Comparison of ENCODE assay signal across 9 cellular contexts in the genomic region with DNA sequence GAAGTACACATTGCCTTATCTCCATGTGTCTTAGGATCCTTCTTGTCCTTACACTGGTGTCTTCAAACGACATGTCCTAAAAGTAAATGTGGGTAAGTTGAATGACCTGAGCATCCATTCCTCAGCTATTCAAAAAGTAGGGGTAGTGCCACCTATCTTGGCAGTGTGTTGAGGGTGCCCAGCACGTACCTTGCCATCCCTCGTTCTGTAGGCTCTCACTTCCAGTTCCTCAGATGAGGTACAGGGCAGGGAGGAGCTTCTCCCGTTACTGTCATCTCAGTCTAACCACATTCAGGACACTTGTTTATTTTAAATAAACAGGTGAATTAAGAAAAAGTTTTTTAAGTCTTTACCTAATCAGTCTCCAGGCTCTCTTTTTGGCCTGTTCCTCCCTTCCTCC.
"Had no signal": no experiment of that assay in that cellular context is flagged by ENCODE, and none has a peak within 500 bp of the region (broad histone marks: within the 10 kb centered on the region; RNA-seq: fewer than 3 reads in every experiment).

No MANE protein-coding gene starts in this region.

- H3K4me3 ChIP-seq: GM23338, HAP-1, K562 had no signal

- H3K9me3 Mint-ChIP-seq: GM23338, HFFc6 had no signal

- H3K27ac Mint-ChIP-seq: GM23338, HFFc6 had no signal

- DNase-seq: HFFc6, IMR-90 had no signal

- H2AFZ ChIP-seq: GM23338 had no signal

- H3K9me3 ChIP-seq: HAP-1 had no signal

- FAIRE-seq: H1, H54, HTR-8/SVneo had no signal

- H3K4me2 ChIP-seq: GM23338 had no signal

- H3K4me1 ChIP-seq: HAP-1 had no signal

- ATAC-seq: GM23338, HCT116, K562 had no signal

- H3K4me3 Mint-ChIP-seq: GM23338, HFFc6 had no signal

- H3K4me1 Mint-ChIP-seq: GM23338 had no signal
